Comparison of ENCODE assay signal across 10 cellular contexts in the genomic region with DNA sequence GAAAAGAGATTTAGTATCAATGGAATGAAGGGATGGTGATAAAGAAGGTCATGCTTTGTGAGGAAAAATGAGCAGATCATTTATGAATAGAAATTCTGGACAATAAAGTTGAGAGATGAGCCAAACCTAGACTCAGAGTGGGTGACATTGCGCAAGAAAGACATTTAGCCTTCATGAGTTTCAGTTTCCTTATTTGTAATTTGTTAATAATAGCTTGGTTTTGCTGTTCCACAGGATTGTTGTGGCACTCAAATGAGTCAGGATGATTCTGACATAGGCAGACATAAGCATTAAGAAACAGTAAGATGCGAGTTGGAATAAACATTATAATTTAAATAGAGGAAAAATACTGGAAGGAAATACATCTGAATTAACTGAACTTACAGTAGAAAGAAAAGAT. TPM values are rescaled to one million over a fixed set of nuclear protein-coding genes. Genes with fewer than 3 reads are reported as not detected.
DNase-seq lines count a peak whose midpoint lies in the region; ATAC-seq lines count a peak whose summit lies in the region.
"Had no signal": no experiment of that assay in that cellular context is flagged by ENCODE, and none has a peak within 500 bp of the region (broad histone marks: within the 10 kb centered on the region; RNA-seq: fewer than 3 reads in every experiment).

No MANE protein-coding gene starts in this region.

- no peak overlapping the region for H3K4me3 Mint-ChIP-seq in activated T-cell treated with anti-CD3 and anti-CD28 coated beads, Interleukin-2, amount 50 U/mL, for 4 hours
- H3K4me3 Mint-ChIP-seq in activated T-cell treated with anti-CD3 and anti-CD28 coated beads, Interleukin-2, amount 50 U/mL, for 24 hours = no peak overlapping the region
- H3K4me3 Mint-ChIP-seq in activated T-helper 1 cell treated with anti-CD3 and anti-CD28 coated beads, Interleukin-12 subunit alpha, Interleukin-12 subunit beta, Interleukin-2, Interleukin-4 antibody, amounts not matched to agents 30 ng/mL and 10 ng/mL and 1 ng/mL, durations not matched to agents 14 hours and 24 hours and 36 hours = no peak overlapping the region
- H3K4me3 Mint-ChIP-seq: stimulated activated naive CD8-positive, alpha-beta T cell treated with anti-CD3 and anti-CD28 coated beads, Interleukin-15, Interleukin-2, amounts not matched to agents 100 ng/mL and 50 ng/mL, for 24 hours had no signal

- no peak overlapping the region for H3K27ac Mint-ChIP-seq in activated T-cell treated with anti-CD3 and anti-CD28 coated beads, Interleukin-2, amount 50 U/mL, for 24 hours
- no peak overlapping the region for H3K27ac Mint-ChIP-seq in activated T-helper 1 cell treated with anti-CD3 and anti-CD28 coated beads, Interleukin-12 subunit alpha, Interleukin-12 subunit beta, Interleukin-2, Interleukin-4 antibody, amounts not matched to agents 30 ng/mL and 10 ng/mL and 1 ng/mL, durations not matched to agents 14 hours and 24 hours and 36 hours
- H3K27ac Mint-ChIP-seq: stimulated activated naive CD8-positive, alpha-beta T cell treated with anti-CD3 and anti-CD28 coated beads, Interleukin-15, Interleukin-2, amounts not matched to agents 100 ng/mL and 50 ng/mL, for 24 hours had no signal

- no peaks in the 10 kb centered on the region for H3K27me3 Mint-ChIP-seq in activated T-cell treated with anti-CD3 and anti-CD28 coated beads, Interleukin-2, amount 50 U/mL, for 4 hours (ENCODE audit: low read depth)
- H3K27me3 Mint-ChIP-seq in activated T-cell treated with anti-CD3 and anti-CD28 coated beads, Interleukin-2, amount 50 U/mL, for 24 hours = peaks cover 4% of the 10 kb centered on the region
- no peaks in the 10 kb centered on the region for H3K27me3 Mint-ChIP-seq in activated T-helper 1 cell treated with anti-CD3 and anti-CD28 coated beads, Interleukin-12 subunit alpha, Interleukin-12 subunit beta, Interleukin-2, Interleukin-4 antibody, amounts not matched to agents 30 ng/mL and 10 ng/mL and 1 ng/mL, durations not matched to agents 14 hours and 24 hours and 36 hours (ENCODE audit: insufficient read depth)

- H3K4me1 Mint-ChIP-seq in activated T-cell treated with anti-CD3 and anti-CD28 coated beads, Interleukin-2, amount 50 U/mL, for 4 hours (ENCODE audit: low read depth) = peaks cover 3% of the 10 kb centered on the region
- no peaks in the 10 kb centered on the region for H3K4me1 Mint-ChIP-seq in activated T-cell treated with anti-CD3 and anti-CD28 coated beads, Interleukin-2, amount 50 U/mL, for 24 hours (ENCODE audit: low read depth)
- no peaks in the 10 kb centered on the region for H3K4me1 Mint-ChIP-seq in activated T-helper 1 cell treated with anti-CD3 and anti-CD28 coated beads, Interleukin-12 subunit alpha, Interleukin-12 subunit beta, Interleukin-2, Interleukin-4 antibody, amounts not matched to agents 30 ng/mL and 10 ng/mL and 1 ng/mL, durations not matched to agents 14 hours and 24 hours and 36 hours (ENCODE audit: low read depth)

- no peak for DNase-seq in activated T-cell treated with anti-CD3 and anti-CD28 coated beads, Interleukin-2, amount 50 U/mL, for 4 hours
- DNase-seq in activated T-cell treated with anti-CD3 and anti-CD28 coated beads, Interleukin-2, amount 50 U/mL, for 24 hours = no peak
- DNase-seq in amniotic stem cell (lab: John Stamatoyannopoulos, UW) (peak; percentile 22), iPS-NIHi7 (ENCODE audit: extremely low spot score) (no peak), NCI-H2196 treated with DMSO at 0.1 percent for 48 hours (lab: John Stamatoyannopoulos, UW; ENCODE audit: unreplicated experiment) (no peak)
- DNase-seq in stimulated activated naive CD8-positive, alpha-beta T cell treated with anti-CD3 and anti-CD28 coated beads, Interleukin-15, Interleukin-2, amounts not matched to agents 100 U/mL and 50 U/mL, for 24 hours = no peak
- DNase-seq in activated T-helper 1 cell treated with anti-CD3 and anti-CD28 coated beads, Interleukin-12 subunit alpha, Interleukin-12 subunit beta, Interleukin-2, Interleukin-4 antibody, amounts not matched to agents 30 ng/mL and 10 ng/mL and 1 ng/mL, durations not matched to agents 14 hours and 24 hours and 36 hours (ENCODE audit: low spot score) = no peak
- DNase-seq: kidney glomerular epithelial cell had no signal

- no peaks in the 10 kb centered on the region for H3K36me3 Mint-ChIP-seq in activated T-cell treated with anti-CD3 and anti-CD28 coated beads, Interleukin-2, amount 50 U/mL, for 4 hours (ENCODE audit: insufficient read depth)
- no peaks in the 10 kb centered on the region for H3K36me3 Mint-ChIP-seq in activated T-cell treated with anti-CD3 and anti-CD28 coated beads, Interleukin-2, amount 50 U/mL, for 24 hours (ENCODE audit: low read depth)
- no peaks in the 10 kb centered on the region for H3K36me3 Mint-ChIP-seq in activated T-helper 1 cell treated with anti-CD3 and anti-CD28 coated beads, Interleukin-12 subunit alpha, Interleukin-12 subunit beta, Interleukin-2, Interleukin-4 antibody, amounts not matched to agents 30 ng/mL and 10 ng/mL and 1 ng/mL, durations not matched to agents 14 hours and 24 hours and 36 hours (ENCODE audit: low read depth)

- no peaks in the 10 kb centered on the region for H3K9me3 Mint-ChIP-seq in activated T-cell treated with anti-CD3 and anti-CD28 coated beads, Interleukin-2, amount 50 U/mL, for 4 hours
- no peaks in the 10 kb centered on the region for H3K9me3 Mint-ChIP-seq in activated T-cell treated with anti-CD3 and anti-CD28 coated beads, Interleukin-2, amount 50 U/mL, for 24 hours
- no peaks in the 10 kb centered on the region for H3K9me3 Mint-ChIP-seq in activated T-helper 1 cell treated with anti-CD3 and anti-CD28 coated beads, Interleukin-12 subunit alpha, Interleukin-12 subunit beta, Interleukin-2, Interleukin-4 antibody, amounts not matched to agents 30 ng/mL and 10 ng/mL and 1 ng/mL, durations not matched to agents 14 hours and 24 hours and 36 hours
- H3K9me3 Mint-ChIP-seq: stimulated activated naive CD8-positive, alpha-beta T cell treated with anti-CD3 and anti-CD28 coated beads, Interleukin-15, Interleukin-2, amounts not matched to agents 100 ng/mL and 50 ng/mL, for 24 hours had no signal

- intact Hi-C loops in activated T-helper 1 cell treated with anti-CD3 and anti-CD28 coated beads, Interleukin-12 subunit alpha, Interleukin-12 subunit beta, Interleukin-2, Interleukin-4 antibody, amounts not matched to agents 30 ng/mL and 10 ng/mL and 1 ng/mL, durations not matched to agents 14 hours and 24 hours and 36 hours (cut with micrococcal nuclease) = loop anchor here (1.0 kb wide), 2 partner anchors 10 to 14 kb away; no protein-coding TSS in a partner anchor

- peak; percentile 37 to 61 for ATAC-seq in activated T-cell treated with anti-CD3 and anti-CD28 coated beads, Interleukin-2, amount 50 U/mL, for 4 hours
- ATAC-seq in HG03103 (IDR thresholded peaks at IDR 0.05; ENCODE audit: low read depth, unreplicated experiment) = peak; percentile 94
- peak; percentile 86 for ATAC-seq in stimulated activated naive CD8-positive, alpha-beta T cell treated with anti-CD3 and anti-CD28 coated beads, Interleukin-15, Interleukin-2, amounts not matched to agents 100 U/mL and 50 U/mL, for 24 hours

RNA-seq across cellular contexts. Expression of gene ITGA2, which starts 34.8 kb away (rescaled TPM):
- 1 to 10 TPM; 1.0 to 1.1 (median 1.1) TPM for total RNA-seq in activated T-cell treated with anti-CD3 and anti-CD28 coated beads, Interleukin-2, amount 50 U/mL, for 4 hours
- total RNA-seq in activated T-helper 1 cell treated with anti-CD3 and anti-CD28 coated beads, Interleukin-12 subunit alpha, Interleukin-12 subunit beta, Interleukin-2, Interleukin-4 antibody, amounts not matched to agents 30 ng/mL and 10 ng/mL and 1 ng/mL, durations not matched to agents 14 hours and 24 hours and 36 hours = 3.1 and 3.2 TPM in 2 replicates
